In the genomic region with DNA sequence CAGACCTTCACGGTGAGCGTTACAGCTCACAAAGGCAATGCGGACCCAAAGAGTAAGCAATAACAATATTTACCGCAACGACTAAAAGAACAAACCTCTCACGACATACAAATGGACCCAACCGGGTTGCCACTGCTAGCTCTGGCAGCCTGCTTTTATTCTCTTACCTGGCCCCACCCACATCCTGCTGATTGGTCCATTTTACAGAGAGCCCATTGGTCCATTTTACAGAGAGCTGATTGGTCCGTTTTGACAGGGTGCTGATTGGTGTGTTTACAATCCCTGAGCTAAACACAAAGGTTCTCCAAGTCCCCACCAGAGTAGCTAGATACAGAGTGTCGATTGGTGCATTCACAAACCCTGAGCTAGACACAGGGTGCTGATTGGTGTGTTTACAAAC, we compare ENCODE assay signal across 4 cellular contexts.
A peak's percentile ranks its signal among the peaks of the same experiment; 100 is the strongest.
TF ChIP-seq lines count a peak whose summit lies in the region.

No MANE protein-coding gene starts in this region.

TF ChIP-seq in HEK293, 187 proteins besides CTCF, POLR2A, EP300 and RAD21:
- TF ChIP-seq SP2 (tag by site-specific recombination; IDR thresholded peaks at IDR 0.05), result peak; percentile 14; the same call in 1 of the 2 replicates

TF ChIP-seq in WTC11, 78 proteins besides CTCF, POLR2A, EP300 and RAD21:
- peak; percentile 65 for TF ChIP-seq NFYB (CRISPR knock-in tag; conservative IDR thresholded peaks at IDR 0.05; ENCODE audit: low read depth)

TF ChIP-seq in K562, 482 proteins besides CTCF, POLR2A, EP300 and RAD21:
- TF ChIP-seq CC2D1A (IDR thresholded peaks at IDR 0.05) (peak; percentile 65), GABPB1 (CRISPR knock-in tag; IDR thresholded peaks at IDR 0.05) (0 out of 2 replicates have a peak, but pooled peaks have one; percentile 2), RBM25 (IDR thresholded peaks at IDR 0.05; ENCODE audit: low read depth, low read length, severe bottlenecking) (peak; percentile 51), NFYB (IDR thresholded peaks at IDR 0.05; ENCODE audit: extremely low read depth, insufficient read length) (peak; percentile 84)
TF ChIP-seq in K562: peak in this region for 4; not testable (repeated sequence) for 478.

TF ChIP-seq in HepG2, 621 proteins besides CTCF, POLR2A, EP300 and RAD21:
- TF ChIP-seq ZMYM4 (CRISPR knock-in tag; IDR thresholded peaks at IDR 0.05), result peak; percentile 27; the same call in 1 of the 2 replicates
- TF ChIP-seq NFYB (CRISPR knock-in tag; IDR thresholded peaks at IDR 0.05), result peak; percentile 74
- peak; percentile 68 for TF ChIP-seq NFYC (CRISPR knock-in tag; IDR thresholded peaks at IDR 0.05)
